Comparison of ENCODE assay signal across 8 cellular contexts in genomic region chr5:75717082-75717922, GRCh38.
A peak's percentile ranks its signal among the peaks of the same experiment; 100 is the strongest.
DNase-seq lines count a peak whose midpoint lies in the region; ATAC-seq and TF ChIP-seq lines count a peak whose summit lies in the region.

Gene POC5 (minus strand): TSS chr5:75717437. CDS start chr5:75712937, 4,500 bp downstream.

- DNase-seq in GM06990 (ENCODE audit: extremely low read depth, insufficient read length) (peak; percentile 96), NCI-H1092 (lab: John Stamatoyannopoulos, UW) (peak; percentile 92), germinal center (ENCODE audit: low spot score) (peak; percentile 99), non-pigmented ciliary epithelial cell (ENCODE audit: low read depth) (peak; percentile 78), superior temporal gyrus (ENCODE audit: extremely low spot score) (peak; percentile 97)

- no peaks in the 10 kb centered on the region for H3K27me3 Mint-ChIP-seq in activated naive CD4-positive, alpha-beta T cell treated with anti-CD3 and anti-CD28 coated beads, Interleukin-2, amount 50 U/mL, for 24 hours

- peak; percentile 93 for ATAC-seq in HG02588 (IDR thresholded peaks at IDR 0.05; ENCODE audit: unreplicated experiment)
- peak; percentile 96 for ATAC-seq in SK-N-SH treated with all-trans-retinoic acid at 6 μM for 48 hours

- peaks cover 11% of the 10 kb centered on the region for H3K36me3 Mint-ChIP-seq in activated naive CD4-positive, alpha-beta T cell treated with anti-CD3 and anti-CD28 coated beads, Interleukin-2, amount 50 U/mL, for 24 hours

- no peaks in the 10 kb centered on the region for H3K9me3 Mint-ChIP-seq in activated naive CD4-positive, alpha-beta T cell treated with anti-CD3 and anti-CD28 coated beads, Interleukin-2, amount 50 U/mL, for 24 hours

- H3K4me3 Mint-ChIP-seq in activated naive CD4-positive, alpha-beta T cell treated with anti-CD3 and anti-CD28 coated beads, Interleukin-2, amount 50 U/mL, for 24 hours = peak within 1 kb of the TSS; percentile 98

- H3K27me3 ChIP-seq in GM06990 (replicated peaks; ENCODE audit: control insufficient read depth, insufficient read depth, low read length) = no peaks in the 10 kb centered on the region

- H3K27ac Mint-ChIP-seq in activated naive CD4-positive, alpha-beta T cell treated with anti-CD3 and anti-CD28 coated beads, Interleukin-2, amount 50 U/mL, for 24 hours = peak within 1 kb of the TSS; percentile 97

- H3K36me3 ChIP-seq in GM06990 (ENCODE audit: control insufficient read depth, insufficient read depth, low read length) = peaks cover 2% of the 10 kb centered on the region; the same call in 1 of the 2 replicates

- peaks cover 37% of the 10 kb centered on the region for H3K4me1 Mint-ChIP-seq in activated naive CD4-positive, alpha-beta T cell treated with anti-CD3 and anti-CD28 coated beads, Interleukin-2, amount 50 U/mL, for 24 hours

- no peak for TF ChIP-seq CTCF in GM06990 (IDR thresholded peaks at IDR 0.05; ENCODE audit: insufficient read depth, low read length, poor library complexity, severe bottlenecking)

- H3K4me3 ChIP-seq in GM06990 (replicated peaks; ENCODE audit: low read depth, low read length) = peak within 1 kb of the TSS; percentile 93

TF ChIP-seq in SK-N-SH treated with all-trans-retinoic acid at 6 μM for 48 hours, 23 proteins besides CTCF, POLR2A, EP300 and RAD21:
- TF ChIP-seq ZFP3 (CRISPR knock-in tag; IDR thresholded peaks at IDR 0.05) (no peak), ZNF565 (CRISPR knock-in tag; conservative IDR thresholded peaks at IDR 0.05; ENCODE audit: low read depth) (no peak), RARB (CRISPR knock-in tag; IDR thresholded peaks at IDR 0.05) (no peak), SNAI2 (CRISPR knock-in tag; IDR thresholded peaks at IDR 0.05) (no peak), PATZ1 (CRISPR knock-in tag; IDR thresholded peaks at IDR 0.05; ENCODE audit: borderline replicate concordance) (no peak), PPARA (CRISPR knock-in tag; IDR thresholded peaks at IDR 0.05; ENCODE audit: borderline replicate concordance) (no peak), ESRRG (CRISPR knock-in tag; IDR thresholded peaks at IDR 0.05) (no peak), ZNF70 (CRISPR knock-in tag; IDR thresholded peaks at IDR 0.05) (no peak), OSR1 (CRISPR knock-in tag; IDR thresholded peaks at IDR 0.05) (no peak), CREB5 (CRISPR knock-in tag; IDR thresholded peaks at IDR 0.05; ENCODE audit: low read depth) (no peak), ISL1 (CRISPR knock-in tag; IDR thresholded peaks at IDR 0.05) (no peak), GLIS3 (CRISPR knock-in tag; IDR thresholded peaks at IDR 0.05) (no peak), ZNF8 (CRISPR knock-in tag; IDR thresholded peaks at IDR 0.05) (no peak), POU6F1 (CRISPR knock-in tag; IDR thresholded peaks at IDR 0.05; ENCODE audit: borderline replicate concordance, low read depth) (no peak), TSHZ2 (CRISPR knock-in tag; IDR thresholded peaks at IDR 0.05) (no peak), ARNTL (CRISPR knock-in tag; IDR thresholded peaks at IDR 0.05; ENCODE audit: borderline replicate concordance, low read depth) (no peak), TOX (CRISPR knock-in tag; IDR thresholded peaks at IDR 0.05; ENCODE audit: borderline replicate concordance) (no peak), CSRNP3 (CRISPR knock-in tag; IDR thresholded peaks at IDR 0.05) (no peak)

Comparison
In these comparisons a context has a peak if more than half of its experiments do, and no peak if none do; other contexts are left out.
1. Peak in every context shown above with its lines: DNase-seq, ATAC-seq and H3K4me3 ChIP-seq.